Comparison of ENCODE assay signal across 1 cellular context in the genomic region with DNA sequence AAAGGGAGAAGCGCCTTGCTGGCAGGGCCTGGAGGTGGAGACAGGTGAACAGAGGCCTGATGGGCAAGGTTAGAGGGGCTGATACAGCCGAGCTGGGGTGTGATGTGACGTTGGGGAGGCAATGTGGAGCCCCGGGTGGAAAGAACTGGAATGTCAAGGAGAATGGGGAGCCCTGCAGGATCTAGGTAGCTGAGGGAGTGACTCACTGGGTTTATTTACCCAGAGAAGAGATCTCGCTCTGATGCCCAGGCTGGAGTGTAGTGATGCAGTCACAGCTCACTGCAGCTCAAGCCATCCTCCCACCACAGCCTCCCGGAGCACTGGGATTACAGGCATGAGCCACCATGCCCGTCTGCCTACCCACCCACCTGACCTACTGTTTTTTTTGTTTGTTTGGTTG.
TF ChIP-seq lines count a peak whose summit lies in the region.

No MANE protein-coding gene starts in this region.

TF ChIP-seq in GM23338, 12 proteins besides CTCF, POLR2A, EP300 and RAD21 (continued from another document):
- TF ChIP-seq ZNF462 (CRISPR knock-in tag; IDR thresholded peaks at IDR 0.05) = no peak
- TF ChIP-seq ZNF114 (CRISPR knock-in tag; IDR thresholded peaks at IDR 0.05) = no peak
- no peak for TF ChIP-seq CREB1 (CRISPR knock-in tag; IDR thresholded peaks at IDR 0.05; ENCODE audit: low read depth)
- TF ChIP-seq REST (IDR thresholded peaks at IDR 0.05; ENCODE audit: unreplicated experiment) = no peak
